In genomic region chr17:927611-928461, GRCh38 we compare ENCODE assay signal across 9 cellular contexts. TPM values are rescaled to one million over a fixed set of nuclear protein-coding genes. Genes with fewer than 3 reads are reported as not detected.
DNase-seq lines count a peak whose midpoint lies in the region; ATAC-seq, FAIRE-seq and TF ChIP-seq lines count a peak whose summit lies in the region.
"Had no signal": no experiment of that assay in that cellular context is flagged by ENCODE, and none has a peak within 500 bp of the region (broad histone marks: within the 10 kb centered on the region; RNA-seq: fewer than 3 reads in every experiment).

No MANE protein-coding gene starts in this region.

- ATAC-seq in HG03045 (IDR thresholded peaks at IDR 0.05; ENCODE audit: unreplicated experiment), result no peak

- no peak for TF ChIP-seq CTCF in osteoblast (IDR thresholded peaks at IDR 0.05; ENCODE audit: extremely low read depth, low read depth, low read length)

- H3K4me3 ChIP-seq in osteoblast (ENCODE audit: insufficient read depth, low read length) (peak overlapping the region; percentile 49), small intestine (ENCODE audit: low read depth in 1 of 2, low read length in 2 of 2) (no peak overlapping the region)

- DNase-seq in Daoy (ENCODE audit: low read depth), result peak; percentile 98
- peak; percentile 55 for DNase-seq in NCI-H2171 (lab: John Stamatoyannopoulos, UW)
- DNase-seq in epidermal melanocyte (ENCODE audit: insufficient read length, low spot score), result peak; percentile 56
- peak; percentile 97 for DNase-seq in osteoblast (ENCODE audit: insufficient read length, low spot score, missing footprints)
- DNase-seq in small intestine, result no peak
- DNase-seq in NCI-H1092 treated with DMSO at 0.1 percent for 48 hours (lab: John Stamatoyannopoulos, UW), result no peak
- DNase-seq in activated effector memory CD4-positive, alpha-beta T cell treated with Interleukin-2 at 50 U/mL for 16 hours, result no peak

- peak overlapping the region; percentile 83 for H3K4me2 ChIP-seq in osteoblast (ENCODE audit: insufficient read depth, low read length)

- H3K27me3 ChIP-seq in osteoblast (ENCODE audit: insufficient read depth, low read length) (no peaks in the 10 kb centered on the region), small intestine (ENCODE audit: control insufficient read depth in 2 of 2, insufficient read depth in 2 of 2, low read length in 2 of 2) (no peaks in the 10 kb centered on the region)

- H2AFZ ChIP-seq in osteoblast (ENCODE audit: low read length), result no peak overlapping the region

- H3K4me1 ChIP-seq in osteoblast (ENCODE audit: insufficient read depth, low read length) (peaks cover 28% of the 10 kb centered on the region), small intestine (ENCODE audit: control insufficient read depth in 2 of 2, insufficient read depth in 1 of 2, low read depth in 1 of 2, low read length in 1 of 2) (no peaks in the 10 kb centered on the region)

- H3K27ac ChIP-seq in osteoblast (ENCODE audit: low read depth, low read length) (peak overlapping the region; percentile 95), small intestine (ENCODE audit: low read depth in 1 of 2, low read length in 1 of 2) (peak overlapping the region in 1 of 2 donors; percentile 40)
- H3K27ac ChIP-seq: dorsolateral prefrontal cortex had no signal

- H3K9me3 ChIP-seq in osteoblast (ENCODE audit: low read depth, low read length) (no peaks in the 10 kb centered on the region), small intestine (ENCODE audit: control insufficient read depth, low read depth) (no peaks in the 10 kb centered on the region)

- FAIRE-seq in small intestine (lab: Jason Lieb, UNC), result no peak

- 38 to 48% (median 44%) methylated on average over 17 of the region's 17 CpGs for WGBS in small intestine, 3 donors

- H3K36me3 ChIP-seq in osteoblast (ENCODE audit: insufficient read depth, low read length), result peaks cover 9% of the 10 kb centered on the region
- no peaks in the 10 kb centered on the region for H3K36me3 ChIP-seq in small intestine (ENCODE audit: control insufficient read depth in 2 of 2, insufficient read depth in 2 of 2, low read length in 2 of 2)

- H4K20me1 ChIP-seq in osteoblast (ENCODE audit: insufficient read depth, low read length), result peaks cover 9% of the 10 kb centered on the region

- no peaks in the 10 kb centered on the region for H3K79me2 ChIP-seq in osteoblast (ENCODE audit: insufficient read depth, low read length)

RNA-seq across cellular contexts. Expression of gene NXN, which starts 51.7 kb away (rescaled TPM):
- 45.9 and 60.5 TPM in 2 replicates for total RNA-seq in Daoy (2014; rRNA removed; shearing (Covaris generic))
- 60.7 and 68.8 TPM in 2 replicates for total RNA-seq in osteoblast
- polyA plus RNA-seq in small intestine, result 10 to 100 TPM in 1 of 3 donors, 1 to 10 TPM in 2; 2.2 to 12.5 (median 6.2) TPM

Comparison
In these comparisons a context has a peak if more than half of its experiments do, and no peak if none do; other contexts are left out.
1. DNase-seq: peak in Daoy (single experiment), NCI-H2171 (single experiment), epidermal melanocyte (single experiment) and osteoblast (single experiment); none in small intestine (single experiment), NCI-H1092 treated with DMSO at 0.1 percent for 48 hours (single experiment) and activated effector memory CD4-positive, alpha-beta T cell treated with Interleukin-2 at 50 U/mL for 16 hours (single experiment).